Comparison of ENCODE assay signal across 1 cellular context in the genomic region with DNA sequence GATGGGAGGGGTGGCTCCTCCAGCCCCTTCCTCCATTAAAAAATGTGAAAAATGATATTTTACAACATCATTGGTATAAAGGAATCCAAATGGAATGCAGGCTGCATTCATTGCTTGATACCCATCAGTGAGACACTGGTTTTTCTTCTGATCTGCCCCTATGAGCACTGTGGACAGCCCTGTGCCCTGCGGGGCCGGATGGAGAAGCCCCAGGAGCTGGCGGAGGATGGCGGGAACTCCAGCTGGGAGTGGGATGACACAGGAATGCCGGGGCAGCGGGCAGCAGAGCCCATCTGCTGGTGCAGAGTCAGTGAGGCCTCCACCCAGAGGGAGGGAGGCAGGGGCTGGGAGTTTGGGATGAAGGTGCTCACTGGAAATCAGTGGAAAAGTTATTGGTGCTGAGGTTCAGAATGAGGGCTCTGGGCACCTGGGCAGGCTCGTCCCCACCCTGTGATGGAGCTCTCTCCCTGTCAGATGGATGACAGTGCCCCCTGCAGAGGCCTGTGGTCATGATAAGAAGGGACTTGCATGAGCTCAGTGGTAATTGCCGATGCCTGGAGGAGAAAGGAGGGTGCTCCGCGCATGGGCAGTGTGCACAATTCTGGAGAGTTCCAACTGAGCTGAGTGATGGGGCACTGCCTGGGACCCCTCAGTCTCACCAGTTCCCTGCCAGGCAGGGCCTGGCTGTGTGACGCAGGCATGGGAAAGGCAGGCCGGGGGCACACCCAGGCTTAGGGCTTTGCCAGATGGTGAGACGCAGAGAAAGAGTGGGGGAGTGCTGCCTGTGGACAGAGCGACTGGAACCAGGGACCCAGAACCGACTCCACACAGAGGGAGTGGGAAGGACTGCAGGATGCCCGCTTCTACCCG.
TF ChIP-seq lines count a peak whose summit lies in the region.

No MANE protein-coding gene starts in this region.

TF ChIP-seq in HEK293, 187 proteins besides CTCF, POLR2A, EP300 and RAD21 (continued from another document):
- TF ChIP-seq, protein P1, sequence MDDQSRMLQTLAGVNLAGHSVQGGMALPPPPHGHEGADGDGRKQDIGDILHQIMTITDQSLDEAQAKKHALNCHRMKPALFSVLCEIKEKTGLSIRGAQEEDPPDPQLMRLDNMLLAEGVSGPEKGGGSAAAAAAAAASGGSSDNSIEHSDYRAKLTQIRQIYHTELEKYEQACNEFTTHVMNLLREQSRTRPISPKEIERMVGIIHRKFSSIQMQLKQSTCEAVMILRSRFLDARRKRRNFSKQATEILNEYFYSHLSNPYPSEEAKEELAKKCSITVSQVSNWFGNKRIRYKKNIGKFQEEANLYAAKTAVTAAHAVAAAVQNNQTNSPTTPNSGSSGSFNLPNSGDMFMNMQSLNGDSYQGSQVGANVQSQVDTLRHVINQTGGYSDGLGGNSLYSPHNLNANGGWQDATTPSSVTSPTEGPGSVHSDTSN (CRISPR knock-in tag; IDR thresholded peaks at IDR 0.05), result no peak
- TF ChIP-seq BCL11A (tag by site-specific recombination; IDR thresholded peaks at IDR 0.05; ENCODE audit: low read depth), result no peak
- TF ChIP-seq ZNF214 (tag by site-specific recombination; IDR thresholded peaks at IDR 0.05; ENCODE audit: borderline replicate concordance), result no peak
- no peak for TF ChIP-seq ZNF335 (tag by site-specific recombination; conservative IDR thresholded peaks at IDR 0.05)
- no peak for TF ChIP-seq SCRT2 (tag by site-specific recombination; IDR thresholded peaks at IDR 0.05)
- TF ChIP-seq OSR2 (tag by site-specific recombination; IDR thresholded peaks at IDR 0.05), result no peak
- TF ChIP-seq, protein P2, sequence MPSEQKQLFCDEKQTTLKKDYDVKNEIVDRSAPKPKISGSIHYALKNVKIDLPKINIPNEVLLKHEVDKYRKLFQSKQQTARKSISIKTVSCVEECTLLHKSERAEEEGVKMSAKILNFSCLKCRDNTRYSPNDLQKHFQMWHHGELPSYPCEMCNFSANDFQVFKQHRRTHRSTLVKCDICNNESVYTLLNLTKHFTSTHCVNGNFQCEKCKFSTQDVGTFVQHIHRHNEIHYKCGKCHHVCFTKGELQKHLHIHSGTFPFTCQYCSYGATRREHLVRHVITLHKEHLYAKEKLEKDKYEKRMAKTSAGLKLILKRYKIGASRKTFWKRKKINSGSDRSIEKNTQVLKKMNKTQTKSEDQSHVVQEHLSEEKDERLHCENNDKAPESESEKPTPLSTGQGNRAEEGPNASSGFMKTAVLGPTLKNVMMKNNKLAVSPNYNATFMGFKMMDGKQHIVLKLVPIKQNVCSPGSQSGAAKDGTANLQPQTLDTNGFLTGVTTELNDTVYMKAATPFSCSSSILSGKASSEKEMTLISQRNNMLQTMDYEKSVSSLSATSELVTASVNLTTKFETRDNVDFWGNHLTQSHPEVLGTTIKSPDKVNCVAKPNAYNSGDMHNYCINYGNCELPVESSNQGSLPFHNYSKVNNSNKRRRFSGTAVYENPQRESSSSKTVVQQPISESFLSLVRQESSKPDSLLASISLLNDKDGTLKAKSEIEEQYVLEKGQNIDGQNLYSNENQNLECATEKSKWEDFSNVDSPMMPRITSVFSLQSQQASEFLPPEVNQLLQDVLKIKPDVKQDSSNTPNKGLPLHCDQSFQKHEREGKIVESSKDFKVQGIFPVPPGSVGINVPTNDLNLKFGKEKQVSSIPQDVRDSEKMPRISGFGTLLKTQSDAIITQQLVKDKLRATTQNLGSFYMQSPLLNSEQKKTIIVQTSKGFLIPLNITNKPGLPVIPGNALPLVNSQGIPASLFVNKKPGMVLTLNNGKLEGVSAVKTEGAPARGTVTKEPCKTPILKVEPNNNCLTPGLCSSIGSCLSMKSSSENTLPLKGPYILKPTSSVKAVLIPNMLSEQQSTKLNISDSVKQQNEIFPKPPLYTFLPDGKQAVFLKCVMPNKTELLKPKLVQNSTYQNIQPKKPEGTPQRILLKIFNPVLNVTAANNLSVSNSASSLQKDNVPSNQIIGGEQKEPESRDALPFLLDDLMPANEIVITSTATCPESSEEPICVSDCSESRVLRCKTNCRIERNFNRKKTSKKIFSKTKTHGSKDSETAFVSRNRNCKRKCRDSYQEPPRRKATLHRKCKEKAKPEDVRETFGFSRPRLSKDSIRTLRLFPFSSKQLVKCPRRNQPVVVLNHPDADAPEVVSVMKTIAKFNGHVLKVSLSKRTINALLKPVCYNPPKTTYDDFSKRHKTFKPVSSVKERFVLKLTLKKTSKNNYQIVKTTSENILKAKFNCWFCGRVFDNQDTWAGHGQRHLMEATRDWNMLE (tag by site-specific recombination; conservative IDR thresholded peaks at IDR 0.05; ENCODE audit: low read depth), result no peak
- TF ChIP-seq, protein P3, sequence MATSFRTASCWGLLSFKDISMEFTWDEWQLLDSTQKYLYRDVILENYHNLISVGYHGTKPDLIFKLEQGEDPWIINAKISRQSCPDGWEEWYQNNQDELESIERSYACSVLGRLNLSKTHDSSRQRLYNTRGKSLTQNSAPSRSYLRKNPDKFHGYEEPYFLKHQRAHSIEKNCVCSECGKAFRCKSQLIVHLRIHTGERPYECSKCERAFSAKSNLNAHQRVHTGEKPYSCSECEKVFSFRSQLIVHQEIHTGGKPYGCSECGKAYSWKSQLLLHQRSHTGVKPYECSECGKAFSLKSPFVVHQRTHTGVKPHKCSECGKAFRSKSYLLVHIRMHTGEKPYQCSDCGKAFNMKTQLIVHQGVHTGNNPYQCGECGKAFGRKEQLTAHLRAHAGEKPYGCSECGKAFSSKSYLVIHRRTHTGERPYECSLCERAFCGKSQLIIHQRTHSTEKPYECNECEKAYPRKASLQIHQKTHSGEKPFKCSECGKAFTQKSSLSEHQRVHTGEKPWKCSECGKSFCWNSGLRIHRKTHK (tag by site-specific recombination; IDR thresholded peaks at IDR 0.05), result no peak
- no peak for TF ChIP-seq ZNF585B (tag by site-specific recombination; IDR thresholded peaks at IDR 0.05)
- TF ChIP-seq ZFP37 (tag by site-specific recombination; IDR thresholded peaks at IDR 0.05), result no peak
- TF ChIP-seq, protein P4, sequence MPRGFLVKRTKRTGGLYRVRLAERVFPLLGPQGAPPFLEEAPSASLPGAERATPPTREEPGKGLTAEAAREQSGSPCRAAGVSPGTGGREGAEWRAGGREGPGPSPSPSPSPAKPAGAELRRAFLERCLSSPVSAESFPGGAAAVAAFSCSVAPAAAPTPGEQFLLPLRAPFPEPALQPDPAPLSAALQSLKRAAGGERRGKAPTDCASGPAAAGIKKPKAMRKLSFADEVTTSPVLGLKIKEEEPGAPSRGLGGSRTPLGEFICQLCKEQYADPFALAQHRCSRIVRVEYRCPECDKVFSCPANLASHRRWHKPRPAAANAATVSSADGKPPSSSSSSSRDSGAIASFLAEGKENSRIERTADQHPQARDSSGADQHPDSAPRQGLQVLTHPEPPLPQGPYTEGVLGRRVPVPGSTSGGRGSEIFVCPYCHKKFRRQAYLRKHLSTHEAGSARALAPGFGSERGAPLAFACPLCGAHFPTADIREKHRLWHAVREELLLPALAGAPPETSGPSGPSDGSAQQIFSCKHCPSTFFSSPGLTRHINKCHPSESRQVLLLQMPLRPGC (tag by site-specific recombination; IDR thresholded peaks at IDR 0.05), result no peak
- TF ChIP-seq, protein P5, sequence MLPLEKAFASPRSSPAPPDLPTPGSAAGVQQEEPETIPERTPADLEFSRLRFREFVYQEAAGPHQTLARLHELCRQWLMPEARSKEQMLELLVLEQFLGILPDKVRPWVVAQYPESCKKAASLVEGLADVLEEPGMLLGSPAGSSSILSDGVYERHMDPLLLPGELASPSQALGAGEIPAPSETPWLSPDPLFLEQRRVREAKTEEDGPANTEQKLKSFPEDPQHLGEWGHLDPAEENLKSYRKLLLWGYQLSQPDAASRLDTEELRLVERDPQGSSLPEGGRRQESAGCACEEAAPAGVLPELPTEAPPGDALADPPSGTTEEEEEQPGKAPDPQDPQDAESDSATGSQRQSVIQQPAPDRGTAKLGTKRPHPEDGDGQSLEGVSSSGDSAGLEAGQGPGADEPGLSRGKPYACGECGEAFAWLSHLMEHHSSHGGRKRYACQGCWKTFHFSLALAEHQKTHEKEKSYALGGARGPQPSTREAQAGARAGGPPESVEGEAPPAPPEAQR (tag by site-specific recombination; IDR thresholded peaks at IDR 0.05), result no peak
- peak; percentile 78 for TF ChIP-seq ZNF600 (tag by site-specific recombination; IDR thresholded peaks at IDR 0.05)
- TF ChIP-seq, protein P6, sequence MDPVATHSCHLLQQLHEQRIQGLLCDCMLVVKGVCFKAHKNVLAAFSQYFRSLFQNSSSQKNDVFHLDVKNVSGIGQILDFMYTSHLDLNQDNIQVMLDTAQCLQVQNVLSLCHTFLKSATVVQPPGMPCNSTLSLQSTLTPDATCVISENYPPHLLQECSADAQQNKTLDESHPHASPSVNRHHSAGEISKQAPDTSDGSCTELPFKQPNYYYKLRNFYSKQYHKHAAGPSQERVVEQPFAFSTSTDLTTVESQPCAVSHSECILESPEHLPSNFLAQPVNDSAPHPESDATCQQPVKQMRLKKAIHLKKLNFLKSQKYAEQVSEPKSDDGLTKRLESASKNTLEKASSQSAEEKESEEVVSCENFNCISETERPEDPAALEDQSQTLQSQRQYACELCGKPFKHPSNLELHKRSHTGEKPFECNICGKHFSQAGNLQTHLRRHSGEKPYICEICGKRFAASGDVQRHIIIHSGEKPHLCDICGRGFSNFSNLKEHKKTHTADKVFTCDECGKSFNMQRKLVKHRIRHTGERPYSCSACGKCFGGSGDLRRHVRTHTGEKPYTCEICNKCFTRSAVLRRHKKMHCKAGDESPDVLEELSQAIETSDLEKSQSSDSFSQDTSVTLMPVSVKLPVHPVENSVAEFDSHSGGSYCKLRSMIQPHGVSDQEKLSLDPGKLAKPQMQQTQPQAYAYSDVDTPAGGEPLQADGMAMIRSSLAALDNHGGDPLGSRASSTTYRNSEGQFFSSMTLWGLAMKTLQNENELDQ (tag by site-specific recombination; IDR thresholded peaks at IDR 0.05; ENCODE audit: low read depth), result no peak
- no peak for TF ChIP-seq ZNF596 (tag by site-specific recombination; IDR thresholded peaks at IDR 0.05)
- TF ChIP-seq ZIC2 (tag by site-specific recombination; IDR thresholded peaks at IDR 0.05), result peak; percentile 95
- 0 out of 2 replicates have a peak, but pooled peaks have one; percentile 51 for TF ChIP-seq ZNF561 (tag by site-specific recombination; IDR thresholded peaks at IDR 0.05; ENCODE audit: borderline replicate concordance)
- TF ChIP-seq HOXC10 (CRISPR knock-in tag; IDR thresholded peaks at IDR 0.05), result no peak
- TF ChIP-seq ZNF623 (tag by site-specific recombination; IDR thresholded peaks at IDR 0.05), result no peak
- TF ChIP-seq ZNF558 (tag by site-specific recombination; IDR thresholded peaks at IDR 0.05), result no peak
- TF ChIP-seq ZNF423 (tag by site-specific recombination; IDR thresholded peaks at IDR 0.05), result 0 out of 2 replicates have a peak, but pooled peaks have one; percentile 33
- TF ChIP-seq, protein P7, sequence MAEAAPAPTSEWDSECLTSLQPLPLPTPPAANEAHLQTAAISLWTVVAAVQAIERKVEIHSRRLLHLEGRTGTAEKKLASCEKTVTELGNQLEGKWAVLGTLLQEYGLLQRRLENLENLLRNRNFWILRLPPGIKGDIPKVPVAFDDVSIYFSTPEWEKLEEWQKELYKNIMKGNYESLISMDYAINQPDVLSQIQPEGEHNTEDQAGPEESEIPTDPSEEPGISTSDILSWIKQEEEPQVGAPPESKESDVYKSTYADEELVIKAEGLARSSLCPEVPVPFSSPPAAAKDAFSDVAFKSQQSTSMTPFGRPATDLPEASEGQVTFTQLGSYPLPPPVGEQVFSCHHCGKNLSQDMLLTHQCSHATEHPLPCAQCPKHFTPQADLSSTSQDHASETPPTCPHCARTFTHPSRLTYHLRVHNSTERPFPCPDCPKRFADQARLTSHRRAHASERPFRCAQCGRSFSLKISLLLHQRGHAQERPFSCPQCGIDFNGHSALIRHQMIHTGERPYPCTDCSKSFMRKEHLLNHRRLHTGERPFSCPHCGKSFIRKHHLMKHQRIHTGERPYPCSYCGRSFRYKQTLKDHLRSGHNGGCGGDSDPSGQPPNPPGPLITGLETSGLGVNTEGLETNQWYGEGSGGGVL (tag by site-specific recombination; IDR thresholded peaks at IDR 0.05), result no peak
- no peak for TF ChIP-seq ZBTB8A (tag by site-specific recombination; IDR thresholded peaks at IDR 0.05)
- no peak for TF ChIP-seq REPIN1 (tag by site-specific recombination; IDR thresholded peaks at IDR 0.05; ENCODE audit: low read depth)
- TF ChIP-seq, protein P8, sequence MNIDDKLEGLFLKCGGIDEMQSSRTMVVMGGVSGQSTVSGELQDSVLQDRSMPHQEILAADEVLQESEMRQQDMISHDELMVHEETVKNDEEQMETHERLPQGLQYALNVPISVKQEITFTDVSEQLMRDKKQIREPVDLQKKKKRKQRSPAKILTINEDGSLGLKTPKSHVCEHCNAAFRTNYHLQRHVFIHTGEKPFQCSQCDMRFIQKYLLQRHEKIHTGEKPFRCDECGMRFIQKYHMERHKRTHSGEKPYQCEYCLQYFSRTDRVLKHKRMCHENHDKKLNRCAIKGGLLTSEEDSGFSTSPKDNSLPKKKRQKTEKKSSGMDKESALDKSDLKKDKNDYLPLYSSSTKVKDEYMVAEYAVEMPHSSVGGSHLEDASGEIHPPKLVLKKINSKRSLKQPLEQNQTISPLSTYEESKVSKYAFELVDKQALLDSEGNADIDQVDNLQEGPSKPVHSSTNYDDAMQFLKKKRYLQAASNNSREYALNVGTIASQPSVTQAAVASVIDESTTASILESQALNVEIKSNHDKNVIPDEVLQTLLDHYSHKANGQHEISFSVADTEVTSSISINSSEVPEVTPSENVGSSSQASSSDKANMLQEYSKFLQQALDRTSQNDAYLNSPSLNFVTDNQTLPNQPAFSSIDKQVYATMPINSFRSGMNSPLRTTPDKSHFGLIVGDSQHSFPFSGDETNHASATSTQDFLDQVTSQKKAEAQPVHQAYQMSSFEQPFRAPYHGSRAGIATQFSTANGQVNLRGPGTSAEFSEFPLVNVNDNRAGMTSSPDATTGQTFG (tag by site-specific recombination; IDR thresholded peaks at IDR 0.05; ENCODE audit: borderline replicate concordance), result no peak
- TF ChIP-seq, protein P9, sequence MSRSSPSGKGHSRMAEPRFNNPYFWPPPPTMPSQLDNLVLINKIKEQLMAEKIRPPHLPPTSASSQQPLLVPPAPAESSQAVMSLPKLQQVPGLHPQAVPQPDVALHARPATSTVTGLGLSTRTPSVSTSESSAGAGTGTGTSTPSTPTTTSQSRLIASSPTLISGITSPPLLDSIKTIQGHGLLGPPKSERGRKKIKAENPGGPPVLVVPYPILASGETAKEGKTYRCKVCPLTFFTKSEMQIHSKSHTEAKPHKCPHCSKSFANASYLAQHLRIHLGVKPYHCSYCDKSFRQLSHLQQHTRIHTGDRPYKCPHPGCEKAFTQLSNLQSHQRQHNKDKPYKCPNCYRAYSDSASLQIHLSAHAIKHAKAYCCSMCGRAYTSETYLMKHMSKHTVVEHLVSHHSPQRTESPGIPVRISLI (tag by site-specific recombination; IDR thresholded peaks at IDR 0.05), result no peak
TF ChIP-seq in HEK293: peak in this region for 5.
